ENCODE assay signal across 19 cellular contexts in genomic region chr4:102631616-102632015, GRCh38.
DNase-seq lines count a peak whose midpoint lies in the region; ATAC-seq, FAIRE-seq and TF ChIP-seq lines count a peak whose summit lies in the region.
"Had no signal": no experiment of that assay in that cellular context is flagged by ENCODE, and none has a peak within 500 bp of the region (broad histone marks: within the 10 kb centered on the region; RNA-seq: fewer than 3 reads in every experiment).

No MANE protein-coding gene starts in this region.

- WGBS in GM12878 (ENCODE audit: insufficient coverage, insufficient replicate concordance, low lambda C conversion rate, missing lambda C conversion rate), result 95% methylated on average over 7 of the region's 7 CpGs
- 42% methylated on average over 7 of the region's 7 CpGs for WGBS in right lobe of liver (ENCODE audit: insufficient coverage, low coverage, low lambda C conversion rate, missing lambda C conversion rate)

- no peaks in the 10 kb centered on the region for H4K20me1 ChIP-seq in GM12878 (ENCODE audit: control insufficient read depth, insufficient read depth)

- no peak overlapping the region for H3K4me2 ChIP-seq in GM12878 (ENCODE audit: control insufficient read depth, insufficient read depth)
- H3K4me2 ChIP-seq: GM23338 had no signal

- H3K9me3 ChIP-seq in CD4-positive, alpha-beta memory T cell (ENCODE audit: control insufficient read depth in 1 of 2, low read length in 2 of 2), result no peaks in the 10 kb centered on the region
- no peaks in the 10 kb centered on the region for H3K9me3 ChIP-seq in GM12878 (replicated peaks; ENCODE audit: control insufficient read depth, insufficient read depth, low read length)
- H3K9me3 ChIP-seq in right lobe of liver, result no peaks in the 10 kb centered on the region
- H3K9me3 ChIP-seq: MG63 had no signal

- H3K9ac ChIP-seq in GM12878 (ENCODE audit: control insufficient read depth, insufficient read depth, low read length), result no peak overlapping the region

- no peak for TF ChIP-seq POLR2A in GM12878 (IDR thresholded peaks at IDR 0.05; ENCODE audit: low read depth, low read length)
- no peak for TF ChIP-seq POLR2A in right lobe of liver (IDR thresholded peaks at IDR 0.05)

- H2AFZ ChIP-seq in GM12878 (ENCODE audit: control insufficient read depth, low read depth, low read length), result no peak overlapping the region
- H2AFZ ChIP-seq: GM23338 had no signal

- no peak overlapping the region for H3K4me3 Mint-ChIP-seq in activated CD4-positive, alpha-beta T cell treated with anti-CD3 and anti-CD28 coated beads for 36 hours
- H3K4me3 Mint-ChIP-seq in CD4-positive, alpha-beta memory T cell, result peak overlapping the region in 3 of 8 donors; percentile 9 to 31 (median 20)
- H3K4me3 Mint-ChIP-seq: B cell, GM23338 had no signal

- TF ChIP-seq EP300 in GM12878 (IDR thresholded peaks at IDR 0.05; ENCODE audit: borderline replicate concordance in 1 of 2, control insufficient read depth in 1 of 2, low read depth in 2 of 2, low read length in 2 of 2), result no peak

- H3K4me1 Mint-ChIP-seq in activated CD4-positive, alpha-beta T cell treated with anti-CD3 and anti-CD28 coated beads for 36 hours, result peaks cover 57% of the 10 kb centered on the region
- peaks cover 43 to 73% (median 57%) of the 10 kb centered on the region in 4 donors for H3K4me1 Mint-ChIP-seq in CD4-positive, alpha-beta memory T cell
- H3K4me1 Mint-ChIP-seq: B cell, GM23338 had no signal

- H3K9me3 Mint-ChIP-seq in activated CD4-positive, alpha-beta T cell treated with anti-CD3 and anti-CD28 coated beads for 36 hours (ENCODE audit: low read depth), result no peaks in the 10 kb centered on the region
- H3K9me3 Mint-ChIP-seq in CD4-positive, alpha-beta memory T cell, result no peaks in the 10 kb centered on the region
- H3K9me3 Mint-ChIP-seq: GM23338 had no signal

- H3K79me2 ChIP-seq in GM12878 (ENCODE audit: control insufficient read depth, insufficient read depth, low read length), result no peaks in the 10 kb centered on the region

- DNase-seq in activated CD4-positive, alpha-beta T cell treated with anti-CD3 and anti-CD28 coated beads for 36 hours, result no peak
- no peak for DNase-seq in activated CD4-positive, alpha-beta T cell treated with anti-CD3 and anti-CD28 coated beads for 48 hours
- DNase-seq in CD4-positive, alpha-beta memory T cell, result peak in 1 of 5 donors; percentile 37
- DNase-seq in GM12878 (ENCODE audit: low read depth, low spot score) (no peak), right lobe of liver (peak in 1 of 3 donors; percentile 57), pons (ENCODE audit: low spot score) (no peak), NCI-H345 (lab: John Stamatoyannopoulos, UW) (no peak)
- DNase-seq: DND-41, MG63, NCI-H1092, NCI-H146, NCI-H2227 treated with DMSO at 0.1 percent for 48 hours, NCI-H524 treated with DMSO at 0.1 percent for 48 hours had no signal

- FAIRE-seq in GM12878 (lab: Jason Lieb, UNC), result no peak
- FAIRE-seq: G401.6 had no signal

- H3K27me3 Mint-ChIP-seq in activated CD4-positive, alpha-beta T cell treated with anti-CD3 and anti-CD28 coated beads for 36 hours, result no peaks in the 10 kb centered on the region
- H3K27me3 Mint-ChIP-seq in CD4-positive, alpha-beta memory T cell, result no peaks in the 10 kb centered on the region
- H3K27me3 Mint-ChIP-seq: B cell had no signal

- H3K27ac ChIP-seq in CD4-positive, alpha-beta memory T cell (ENCODE audit: low read depth, low read length), result peak overlapping the region; percentile 57
- H3K27ac ChIP-seq in GM12878 (ENCODE audit: control insufficient read depth, insufficient read depth) (no peak overlapping the region), right lobe of liver (peak overlapping the region in 1 of 3 donors; percentile 47)

- no peak overlapping the region for H3K4me3 ChIP-seq in CD4-positive, alpha-beta memory T cell (ENCODE audit: low read length in 2 of 2)
- no peak overlapping the region for H3K4me3 ChIP-seq in GM12878
- H3K4me3 ChIP-seq in right lobe of liver, result no peak overlapping the region
- H3K4me3 ChIP-seq: GM23338, MG63 had no signal

- POLR2A ChIA-PET in activated CD4-positive, alpha-beta T cell treated with anti-CD3 and anti-CD28 coated beads for 36 hours (lab: Charles Lee), result interaction anchor here (0.7 to 1.3 kb wide), 2 partner anchors 11 to 196 kb away, joined by 3 read pairs; no protein-coding TSS in a partner anchor
- POLR2A ChIA-PET in CD4-positive, alpha-beta memory T cell (lab: Charles Lee; ENCODE audit: partially characterized antibody), result interaction anchor here (0.6 to 6.8 kb wide), 8 partner anchors 9 to 287 kb away, joined by 3 to 78 read pairs (median 9); partner anchors contain the start of genes MANBA, NFKB1, SLC39A8 and UBE2D3
- POLR2A ChIA-PET in GM12878 (lab: Charles Lee), result no interaction called here

- no peaks in the 10 kb centered on the region for H3K36me3 ChIP-seq in CD4-positive, alpha-beta memory T cell (ENCODE audit: insufficient read depth, low read length)
- H3K36me3 ChIP-seq in GM12878 (ENCODE audit: control insufficient read depth in 2 of 2, insufficient read depth in 2 of 2, low read length in 1 of 2), result peaks cover 0 to 17% of the 10 kb centered on the region in 2 experiments; a peak in 3 of 4 replicates
- peaks cover 0 to 8% (median 0%) of the 10 kb centered on the region in 4 donors for H3K36me3 ChIP-seq in right lobe of liver
- H3K36me3 ChIP-seq: MG63 had no signal

- intact Hi-C loops in activated CD4-positive, alpha-beta T cell treated with anti-CD3 and anti-CD28 coated beads for 36 hours (cut with DNase I, micrococcal nuclease), result no loop called here
- intact Hi-C loops in CD4-positive, alpha-beta memory T cell (cut with micrococcal nuclease), result loop anchor here (2.0 to 5.0 kb wide), 3 partner anchors 131 to 237 kb away; partner anchors contain the start of genes CISD2 and MANBA
- intact Hi-C loops in GM12878 (cut with micrococcal nuclease; ENCODE audit: unreplicated experiment), result no loop called here
- intact Hi-C loops in right lobe of liver (cut with DNase I), result no loop called here

- TF ChIP-seq CTCF in GM12878 (IDR thresholded peaks at IDR 0.05 in 2 of 3, conservative IDR thresholded peaks at IDR 0.05 in 1 of 3; ENCODE audit: control insufficient read depth in 2 of 3, extremely low read depth in 1 of 3, insufficient read depth in 1 of 3, low read depth in 3 of 3, low read length in 3 of 3) (no peak), right lobe of liver (IDR thresholded peaks at IDR 0.05) (no peak)

- RAD21 ChIA-PET in GM12878 (lab: Charles Lee; ENCODE audit: unreplicated experiment), result interaction anchor here (1.3 kb wide), 1 partner anchor 449 kb away, joined by 3 read pairs; no protein-coding TSS in a partner anchor

- peaks cover 14% of the 10 kb centered on the region for H3K36me3 Mint-ChIP-seq in activated CD4-positive, alpha-beta T cell treated with anti-CD3 and anti-CD28 coated beads for 36 hours (ENCODE audit: low read depth)
- H3K36me3 Mint-ChIP-seq in CD4-positive, alpha-beta memory T cell, result peaks cover 22 to 27% of the 10 kb centered on the region in 2 donors

- H3K27me3 ChIP-seq in CD4-positive, alpha-beta memory T cell (ENCODE audit: insufficient read depth, low read length), result no peaks in the 10 kb centered on the region
- H3K27me3 ChIP-seq in GM12878 (replicated peaks in 1 of 2; ENCODE audit: control insufficient read depth in 2 of 2, insufficient read depth in 2 of 2, low read length in 1 of 2), result no peaks in the 10 kb centered on the region
- H3K27me3 ChIP-seq in right lobe of liver, result no peaks in the 10 kb centered on the region
- H3K27me3 ChIP-seq: MG63 had no signal

- TSS peak; percentile 77 for BruUV-seq in GM12878 (replicated peaks; lab: Mats Ljungman, UMichigan)

- no peak for ATAC-seq in activated CD4-positive, alpha-beta T cell treated with anti-CD3 and anti-CD28 coated beads for 36 hours
- no peak for ATAC-seq in GM12878
- peak in 3 of 4 donors; percentile 78 to 91 (median 89) for ATAC-seq in right lobe of liver
- no peak for ATAC-seq in HG03521 (IDR thresholded peaks at IDR 0.05; ENCODE audit: unreplicated experiment)
- ATAC-seq: GM23338, HCT116, Panc1 had no signal

- H3K27ac Mint-ChIP-seq in activated CD4-positive, alpha-beta T cell treated with anti-CD3 and anti-CD28 coated beads for 36 hours, result peak overlapping the region; percentile 48
- H3K27ac Mint-ChIP-seq in CD4-positive, alpha-beta memory T cell, result peak overlapping the region; percentile 61 to 97 (median 85)
- H3K27ac Mint-ChIP-seq: B cell, GM23338 had no signal

- CTCF ChIA-PET in activated CD4-positive, alpha-beta T cell treated with anti-CD3 and anti-CD28 coated beads for 36 hours (lab: Charles Lee), result interaction anchor here (1.4 to 1.6 kb wide), 2 partner anchors 67 to 286 kb away, joined by 3 to 4 read pairs; no protein-coding TSS in a partner anchor
- CTCF ChIA-PET in CD4-positive, alpha-beta memory T cell (lab: Charles Lee; ENCODE audit: partially characterized antibody), result interaction anchor here (1.2 to 1.7 kb wide), 5 partner anchors 11 to 377 kb away, joined by 3 to 8 read pairs (median 3); no protein-coding TSS in a partner anchor
- CTCF ChIA-PET in GM12878 (lab: Yijun Ruan, JAX), result interaction anchor here (0.6 to 2.6 kb wide), 3 partner anchors 7 to 460 kb away, joined by 3 to 12 read pairs (median 4); no protein-coding TSS in a partner anchor

- in situ Hi-C loops in GM12878 (cut with MboI), result loop anchor here (25.0 kb wide), 1 partner anchor 1156 kb away; no protein-coding TSS in a partner anchor

- no peak for TF ChIP-seq RAD21 in GM12878 (IDR thresholded peaks at IDR 0.05; ENCODE audit: insufficient read depth, low read depth, low read length)

- peaks cover 52% of the 10 kb centered on the region for H3K4me1 ChIP-seq in CD4-positive, alpha-beta memory T cell (ENCODE audit: insufficient read depth, low read length)
- H3K4me1 ChIP-seq in GM12878 (ENCODE audit: control insufficient read depth, insufficient read depth, low read length), result no peaks in the 10 kb centered on the region
- peaks cover 0 to 14% (median 4%) of the 10 kb centered on the region in 4 donors for H3K4me1 ChIP-seq in right lobe of liver

- SMC1A ChIA-PET in GM12878 (lab: Charles Lee; ENCODE audit: uncharacterized antibody, unreplicated experiment), result interaction anchor here (1.2 kb wide), 1 partner anchor 201 kb away, joined by 3 read pairs; no protein-coding TSS in a partner anchor

TF ChIP-seq in GM12878, 131 proteins besides CTCF, POLR2A, EP300 and RAD21 (continues in another document):
- TF ChIP-seq KAT2A (conservative IDR thresholded peaks at IDR 0.05; ENCODE audit: control insufficient read depth, low read depth, low read length) (no peak), SUPT20H (IDR thresholded peaks at IDR 0.05; ENCODE audit: borderline replicate concordance, control insufficient read depth, low read depth, low read length) (no peak)

Comparison
In these comparisons a context has a peak if more than half of its experiments do, and no peak if none do; other contexts are left out.
1. ATAC-seq: peak in right lobe of liver (3 of 4); none in activated CD4-positive, alpha-beta T cell treated with anti-CD3 and anti-CD28 coated beads for 36 hours (single experiment), GM12878 (single experiment) and HG03521 (single experiment).